In the genomic region with DNA sequence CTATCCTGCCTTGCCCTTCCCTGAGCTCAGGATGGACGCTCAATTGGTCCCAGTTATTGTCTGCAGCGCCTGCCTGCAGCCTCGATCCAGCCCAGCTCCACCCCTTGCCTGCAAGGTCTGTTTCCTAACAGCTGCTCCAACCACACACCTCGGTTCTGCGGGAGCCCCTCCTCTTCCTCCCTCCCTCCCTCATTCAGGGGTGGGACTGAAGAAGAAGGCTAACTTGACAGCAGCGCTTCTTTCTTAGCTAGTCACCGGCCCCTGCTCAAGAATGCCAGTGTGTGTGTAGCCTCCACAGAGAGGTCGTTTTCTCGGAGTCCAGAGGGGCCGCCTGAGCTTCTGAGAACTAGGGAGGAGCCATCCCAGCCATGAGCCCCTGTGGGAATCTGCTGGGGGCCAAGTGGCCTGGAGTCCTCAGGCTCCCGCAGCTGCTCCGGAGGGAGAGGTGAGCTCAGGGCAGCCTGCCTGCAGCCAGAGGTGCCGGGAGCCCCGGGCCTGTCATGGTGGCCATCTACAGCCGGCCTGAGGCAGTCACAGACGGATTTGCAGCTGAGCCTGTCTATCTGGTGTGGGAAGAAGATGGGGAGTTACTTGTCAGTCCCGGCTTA, we compare ENCODE assay signal across 8 cellular contexts. TPM values are rescaled to one million over a fixed set of nuclear protein-coding genes. Genes with fewer than 3 reads are reported as not detected.
DNase-seq lines count a peak whose midpoint lies in the region; ATAC-seq and TF ChIP-seq lines count a peak whose summit lies in the region.

No MANE protein-coding gene starts in this region.

- H3K9me3 Mint-ChIP-seq in immature natural killer cell = no peaks in the 10 kb centered on the region

- 40% methylated on average over 17 of the region's 17 CpGs for WGBS in HUES64

- H3K4me3 Mint-ChIP-seq in immature natural killer cell = peak overlapping the region; percentile 59 to 88 (median 76)

- no peaks in the 10 kb centered on the region for H3K36me3 Mint-ChIP-seq in immature natural killer cell

- TF ChIP-seq CTCF in cardiac fibroblast (IDR thresholded peaks at IDR 0.05; ENCODE audit: low read depth, low read length) = no peak

- H3K27ac Mint-ChIP-seq in immature natural killer cell = peak overlapping the region in 3 of 6 donors; percentile 43 to 76 (median 55)

- peak overlapping the region; percentile 61; the same call in 1 of the 2 replicates for H3K27ac ChIP-seq in HUES64 (ENCODE audit: low read depth, low read length)
- H3K27ac ChIP-seq in skin epidermis = peak overlapping the region; percentile 3 to 92 (median 81)

- no peaks in the 10 kb centered on the region for H3K9me3 ChIP-seq in HUES64 (ENCODE audit: insufficient read depth, low read depth, low read length)

- H3K4me1 Mint-ChIP-seq in immature natural killer cell = peaks cover 14 to 15% of the 10 kb centered on the region in 2 donors

- 0 out of 2 replicates have a peak, but pooled peaks cover 4% of the 10 kb centered on the region for H3K36me3 ChIP-seq in HUES64 (ENCODE audit: insufficient read depth, low read length)

- H3K4me3 ChIP-seq in HUES64 (ENCODE audit: low read length) = peak overlapping the region; percentile 24
- H3K4me3 ChIP-seq in cardiac fibroblast (replicated peaks in 1 of 2; ENCODE audit: low read depth in 2 of 2, low read length in 2 of 2) = peak overlapping the region; percentile 62 to 71
- peak overlapping the region; percentile 34 to 62 (median 47) for H3K4me3 ChIP-seq in skin epidermis

- no peaks in the 10 kb centered on the region for H3K27me3 ChIP-seq in HUES64 (ENCODE audit: insufficient read depth, low read length)

- peak overlapping the region; percentile 27; the same call in 1 of the 2 replicates for H3K9ac ChIP-seq in HUES64 (ENCODE audit: low read depth, low read length)

- ATAC-seq in GM21360 (IDR thresholded peaks at IDR 0.05; ENCODE audit: unreplicated experiment) = no peak

- peak; percentile 88 for DNase-seq in AG08396 (ENCODE audit: low spot score)
- peak; percentile 55 for DNase-seq in activated CD4-positive, CD25-positive, alpha-beta regulatory T cell treated with anti-CD3 and anti-CD28 coated beads, Interleukin-2, amount 50 U/mL, for 16 hours (ENCODE audit: low read depth, low spot score)
- peak; percentile 93 for DNase-seq in cardiac fibroblast (ENCODE audit: low read depth in 2 of 2)
- DNase-seq in immature natural killer cell = peak; percentile 48 to 53 (median 51)
- no peak for DNase-seq in DMS114 treated with DMSO at 0.1 percent for 48 hours (lab: John Stamatoyannopoulos, UW; ENCODE audit: unreplicated experiment)

- H3K4me1 ChIP-seq in HUES64 (ENCODE audit: insufficient read depth, low read length) = peaks cover 35% of the 10 kb centered on the region

- no peaks in the 10 kb centered on the region for H3K27me3 Mint-ChIP-seq in immature natural killer cell (ENCODE audit: low read depth in 3 of 3)

RNA-seq across cellular contexts. Expression of a gene that starts 36.1 kb away (rescaled TPM):
- polyA plus RNA-seq in HUES64 (2013, experiment 1 of 2) = 25.4 TPM
- polyA plus RNA-seq in HUES64 (2013, experiment 2 of 2) = 18.7 TPM
- 10 to 100 TPM in 1 of 3 donors, 1 to 10 TPM in 2; 4.0 to 12.9 (median 6.2) TPM for polyA plus RNA-seq in immature natural killer cell

RNA-seq across cellular contexts. Expression of a gene that starts 44.0 kb away (rescaled TPM):
- polyA plus RNA-seq in HUES64 (2013, experiment 1 of 2) = 0.90 TPM
- polyA plus RNA-seq in HUES64 (2013, experiment 2 of 2) = 1.7 TPM
- polyA plus RNA-seq in immature natural killer cell = 100 to 1,000 TPM in 1 of 3 donors, 10 to 100 TPM in 2; 88.2 to 136 (median 98.1) TPM
